In the genomic region with DNA sequence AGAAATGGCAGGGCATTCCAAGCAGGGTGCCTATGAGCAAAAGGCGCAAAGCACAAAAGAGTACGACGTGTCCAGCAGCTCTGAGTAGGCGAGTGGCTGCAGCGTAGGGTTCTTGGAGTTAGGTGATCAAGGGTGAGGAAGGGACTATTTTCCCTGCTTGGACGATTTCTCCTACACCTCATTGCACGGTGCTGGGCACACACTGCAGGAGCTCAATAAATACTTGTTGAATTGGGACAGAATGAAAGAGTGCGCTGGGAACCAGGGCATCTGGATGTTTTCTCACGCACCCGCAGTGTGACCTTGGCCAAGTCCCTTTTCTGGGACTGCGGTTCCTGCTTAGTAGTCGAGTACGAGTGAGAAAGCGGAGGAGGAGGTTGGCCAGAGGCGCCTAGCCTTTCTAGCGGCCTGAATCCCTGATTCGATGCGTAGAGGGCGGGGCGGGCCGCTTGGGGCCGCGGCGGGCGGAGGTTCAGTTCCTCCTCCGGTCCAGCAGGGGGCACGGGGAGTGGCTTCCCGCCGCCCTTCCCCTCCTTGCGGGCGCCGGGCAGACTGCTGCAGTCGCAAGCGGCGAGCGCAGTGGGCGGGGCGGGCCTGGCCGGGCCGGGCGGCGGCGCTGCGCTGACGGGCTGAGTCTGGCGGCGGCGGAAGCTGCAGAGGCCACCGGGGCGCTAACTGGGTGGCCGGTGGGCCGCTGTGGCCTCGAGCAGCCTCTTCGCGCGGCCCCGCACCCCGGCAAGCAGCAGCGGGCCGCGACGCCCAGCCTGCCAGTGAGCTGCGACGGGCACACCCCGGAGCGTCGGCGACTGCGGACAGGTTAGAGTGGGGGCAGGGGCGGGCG, we compare ENCODE assay signal across 1 cellular context.
A peak's percentile ranks its signal among the peaks of the same experiment; 100 is the strongest.
TF ChIP-seq lines count a peak whose summit lies in the region.

A gene (plus strand): TSS at position 560 of the 841 bp plus-strand sequence. CDS start 333 bp downstream, outside the sequence.

TF ChIP-seq in GM12878, 131 proteins besides CTCF, POLR2A, EP300 and RAD21 (continued from another document):
- TF ChIP-seq, protein P1, sequence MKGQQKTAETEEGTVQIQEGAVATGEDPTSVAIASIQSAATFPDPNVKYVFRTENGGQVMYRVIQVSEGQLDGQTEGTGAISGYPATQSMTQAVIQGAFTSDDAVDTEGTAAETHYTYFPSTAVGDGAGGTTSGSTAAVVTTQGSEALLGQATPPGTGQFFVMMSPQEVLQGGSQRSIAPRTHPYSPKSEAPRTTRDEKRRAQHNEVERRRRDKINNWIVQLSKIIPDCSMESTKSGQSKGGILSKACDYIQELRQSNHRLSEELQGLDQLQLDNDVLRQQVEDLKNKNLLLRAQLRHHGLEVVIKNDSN (IDR thresholded peaks at IDR 0.05; ENCODE audit: borderline replicate concordance, extremely low read length, insufficient read depth, low read depth, low read length): no peak
- TF ChIP-seq GATAD2B (conservative IDR thresholded peaks at IDR 0.05; ENCODE audit: low read depth) (peak; percentile 89), MXI1 (IDR thresholded peaks at IDR 0.05; ENCODE audit: low read depth, low read length) (peak; percentile 36; the same call in 1 of the 2 replicates), DPF2 (IDR thresholded peaks at IDR 0.05) (peak; percentile 36; the same call in 1 of the 2 replicates), YBX1 (IDR thresholded peaks at IDR 0.05) (no peak), BHLHE40 (IDR thresholded peaks at IDR 0.05; ENCODE audit: borderline replicate concordance in 1 of 2, low read depth in 2 of 2, low read length in 1 of 2) (peak in 1 of 2 experiments; percentile 45; a peak in 1 of 4 replicates), ZNF217 (IDR thresholded peaks at IDR 0.05) (0 out of 2 replicates have a peak, but pooled peaks have one; percentile 31), LARP7 (IDR thresholded peaks at IDR 0.05) (peak; percentile 67), IRF4 (IDR thresholded peaks at IDR 0.05; ENCODE audit: low read depth, low read length) (no peak), BACH1 (IDR thresholded peaks at IDR 0.05; ENCODE audit: borderline replicate concordance) (peak; percentile 51; the same call in 1 of the 2 replicates), CHD1 (IDR thresholded peaks at IDR 0.05; ENCODE audit: low read depth, low read length) (0 out of 2 replicates have a peak, but pooled peaks have one; percentile 8), EGR1 (IDR thresholded peaks at IDR 0.05; ENCODE audit: borderline replicate concordance in 1 of 2, low read depth in 2 of 2, low read length in 2 of 2) (0 out of 3 replicates have a peak, but pooled peaks of 1 of the 2 experiments have one; percentile 9), NR2F1 (conservative IDR thresholded peaks at IDR 0.05) (peak; percentile 43; the same call in 1 of the 2 replicates), CREM (IDR thresholded peaks at IDR 0.05; ENCODE audit: low read depth) (0 out of 2 replicates have a peak, but pooled peaks have one; percentile 9), HDAC6 (IDR thresholded peaks at IDR 0.05; ENCODE audit: unreplicated experiment) (no peak), TAF1 (IDR thresholded peaks at IDR 0.05; ENCODE audit: borderline replicate concordance, low read depth, low read length) (0 out of 2 replicates have a peak, but pooled peaks have one; percentile 23), FOXM1 (IDR thresholded peaks at IDR 0.05; ENCODE audit: low read depth, low read length) (no peak), PML (IDR thresholded peaks at IDR 0.05; ENCODE audit: low read length) (no peak)
- TF ChIP-seq, protein P2, sequence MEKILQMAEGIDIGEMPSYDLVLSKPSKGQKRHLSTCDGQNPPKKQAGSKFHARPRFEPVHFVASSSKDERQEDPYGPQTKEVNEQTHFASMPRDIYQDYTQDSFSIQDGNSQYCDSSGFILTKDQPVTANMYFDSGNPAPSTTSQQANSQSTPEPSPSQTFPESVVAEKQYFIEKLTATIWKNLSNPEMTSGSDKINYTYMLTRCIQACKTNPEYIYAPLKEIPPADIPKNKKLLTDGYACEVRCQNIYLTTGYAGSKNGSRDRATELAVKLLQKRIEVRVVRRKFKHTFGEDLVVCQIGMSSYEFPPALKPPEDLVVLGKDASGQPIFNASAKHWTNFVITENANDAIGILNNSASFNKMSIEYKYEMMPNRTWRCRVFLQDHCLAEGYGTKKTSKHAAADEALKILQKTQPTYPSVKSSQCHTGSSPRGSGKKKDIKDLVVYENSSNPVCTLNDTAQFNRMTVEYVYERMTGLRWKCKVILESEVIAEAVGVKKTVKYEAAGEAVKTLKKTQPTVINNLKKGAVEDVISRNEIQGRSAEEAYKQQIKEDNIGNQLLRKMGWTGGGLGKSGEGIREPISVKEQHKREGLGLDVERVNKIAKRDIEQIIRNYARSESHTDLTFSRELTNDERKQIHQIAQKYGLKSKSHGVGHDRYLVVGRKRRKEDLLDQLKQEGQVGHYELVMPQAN (conservative IDR thresholded peaks at IDR 0.05): peak; percentile 52; the same call in 1 of the 2 replicates
- TF ChIP-seq, protein P3, sequence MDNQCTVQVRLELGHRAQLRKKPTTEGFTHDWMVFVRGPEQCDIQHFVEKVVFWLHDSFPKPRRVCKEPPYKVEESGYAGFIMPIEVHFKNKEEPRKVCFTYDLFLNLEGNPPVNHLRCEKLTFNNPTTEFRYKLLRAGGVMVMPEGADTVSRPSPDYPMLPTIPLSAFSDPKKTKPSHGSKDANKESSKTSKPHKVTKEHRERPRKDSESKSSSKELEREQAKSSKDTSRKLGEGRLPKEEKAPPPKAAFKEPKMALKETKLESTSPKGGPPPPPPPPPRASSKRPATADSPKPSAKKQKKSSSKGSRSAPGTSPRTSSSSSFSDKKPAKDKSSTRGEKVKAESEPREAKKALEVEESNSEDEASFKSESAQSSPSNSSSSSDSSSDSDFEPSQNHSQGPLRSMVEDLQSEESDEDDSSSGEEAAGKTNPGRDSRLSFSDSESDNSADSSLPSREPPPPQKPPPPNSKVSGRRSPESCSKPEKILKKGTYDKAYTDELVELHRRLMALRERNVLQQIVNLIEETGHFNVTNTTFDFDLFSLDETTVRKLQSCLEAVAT (IDR thresholded peaks at IDR 0.05): 0 out of 2 replicates have a peak, but pooled peaks have one; percentile 31
- TF ChIP-seq, protein P4, sequence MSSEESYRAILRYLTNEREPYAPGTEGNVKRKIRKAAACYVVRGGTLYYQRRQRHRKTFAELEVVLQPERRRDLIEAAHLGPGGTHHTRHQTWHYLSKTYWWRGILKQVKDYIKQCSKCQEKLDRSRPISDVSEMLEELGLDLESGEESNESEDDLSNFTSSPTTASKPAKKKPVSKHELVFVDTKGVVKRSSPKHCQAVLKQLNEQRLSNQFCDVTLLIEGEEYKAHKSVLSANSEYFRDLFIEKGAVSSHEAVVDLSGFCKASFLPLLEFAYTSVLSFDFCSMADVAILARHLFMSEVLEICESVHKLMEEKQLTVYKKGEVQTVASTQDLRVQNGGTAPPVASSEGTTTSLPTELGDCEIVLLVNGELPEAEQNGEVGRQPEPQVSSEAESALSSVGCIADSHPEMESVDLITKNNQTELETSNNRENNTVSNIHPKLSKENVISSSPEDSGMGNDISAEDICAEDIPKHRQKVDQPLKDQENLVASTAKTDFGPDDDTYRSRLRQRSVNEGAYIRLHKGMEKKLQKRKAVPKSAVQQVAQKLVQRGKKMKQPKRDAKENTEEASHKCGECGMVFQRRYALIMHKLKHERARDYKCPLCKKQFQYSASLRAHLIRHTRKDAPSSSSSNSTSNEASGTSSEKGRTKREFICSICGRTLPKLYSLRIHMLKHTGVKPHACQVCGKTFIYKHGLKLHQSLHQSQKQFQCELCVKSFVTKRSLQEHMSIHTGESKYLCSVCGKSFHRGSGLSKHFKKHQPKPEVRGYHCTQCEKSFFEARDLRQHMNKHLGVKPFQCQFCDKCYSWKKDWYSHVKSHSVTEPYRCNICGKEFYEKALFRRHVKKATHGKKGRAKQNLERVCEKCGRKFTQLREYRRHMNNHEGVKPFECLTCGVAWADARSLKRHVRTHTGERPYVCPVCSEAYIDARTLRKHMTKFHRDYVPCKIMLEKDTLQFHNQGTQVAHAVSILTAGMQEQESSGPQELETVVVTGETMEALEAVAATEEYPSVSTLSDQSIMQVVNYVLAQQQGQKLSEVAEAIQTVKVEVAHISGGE (CRISPR knock-in tag; IDR thresholded peaks at IDR 0.05): no peak
- TF ChIP-seq, protein P5, sequence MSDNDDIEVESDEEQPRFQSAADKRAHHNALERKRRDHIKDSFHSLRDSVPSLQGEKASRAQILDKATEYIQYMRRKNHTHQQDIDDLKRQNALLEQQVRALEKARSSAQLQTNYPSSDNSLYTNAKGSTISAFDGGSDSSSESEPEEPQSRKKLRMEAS (IDR thresholded peaks at IDR 0.05; ENCODE audit: low read depth, low read length): peak; percentile 23; the same call in 1 of the 2 replicates
- TF ChIP-seq, protein P6, sequence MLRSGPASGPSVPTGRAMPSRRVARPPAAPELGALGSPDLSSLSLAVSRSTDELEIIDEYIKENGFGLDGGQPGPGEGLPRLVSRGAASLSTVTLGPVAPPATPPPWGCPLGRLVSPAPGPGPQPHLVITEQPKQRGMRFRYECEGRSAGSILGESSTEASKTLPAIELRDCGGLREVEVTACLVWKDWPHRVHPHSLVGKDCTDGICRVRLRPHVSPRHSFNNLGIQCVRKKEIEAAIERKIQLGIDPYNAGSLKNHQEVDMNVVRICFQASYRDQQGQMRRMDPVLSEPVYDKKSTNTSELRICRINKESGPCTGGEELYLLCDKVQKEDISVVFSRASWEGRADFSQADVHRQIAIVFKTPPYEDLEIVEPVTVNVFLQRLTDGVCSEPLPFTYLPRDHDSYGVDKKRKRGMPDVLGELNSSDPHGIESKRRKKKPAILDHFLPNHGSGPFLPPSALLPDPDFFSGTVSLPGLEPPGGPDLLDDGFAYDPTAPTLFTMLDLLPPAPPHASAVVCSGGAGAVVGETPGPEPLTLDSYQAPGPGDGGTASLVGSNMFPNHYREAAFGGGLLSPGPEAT (IDR thresholded peaks at IDR 0.05; ENCODE audit: low read depth): no peak
- TF ChIP-seq, protein P7, sequence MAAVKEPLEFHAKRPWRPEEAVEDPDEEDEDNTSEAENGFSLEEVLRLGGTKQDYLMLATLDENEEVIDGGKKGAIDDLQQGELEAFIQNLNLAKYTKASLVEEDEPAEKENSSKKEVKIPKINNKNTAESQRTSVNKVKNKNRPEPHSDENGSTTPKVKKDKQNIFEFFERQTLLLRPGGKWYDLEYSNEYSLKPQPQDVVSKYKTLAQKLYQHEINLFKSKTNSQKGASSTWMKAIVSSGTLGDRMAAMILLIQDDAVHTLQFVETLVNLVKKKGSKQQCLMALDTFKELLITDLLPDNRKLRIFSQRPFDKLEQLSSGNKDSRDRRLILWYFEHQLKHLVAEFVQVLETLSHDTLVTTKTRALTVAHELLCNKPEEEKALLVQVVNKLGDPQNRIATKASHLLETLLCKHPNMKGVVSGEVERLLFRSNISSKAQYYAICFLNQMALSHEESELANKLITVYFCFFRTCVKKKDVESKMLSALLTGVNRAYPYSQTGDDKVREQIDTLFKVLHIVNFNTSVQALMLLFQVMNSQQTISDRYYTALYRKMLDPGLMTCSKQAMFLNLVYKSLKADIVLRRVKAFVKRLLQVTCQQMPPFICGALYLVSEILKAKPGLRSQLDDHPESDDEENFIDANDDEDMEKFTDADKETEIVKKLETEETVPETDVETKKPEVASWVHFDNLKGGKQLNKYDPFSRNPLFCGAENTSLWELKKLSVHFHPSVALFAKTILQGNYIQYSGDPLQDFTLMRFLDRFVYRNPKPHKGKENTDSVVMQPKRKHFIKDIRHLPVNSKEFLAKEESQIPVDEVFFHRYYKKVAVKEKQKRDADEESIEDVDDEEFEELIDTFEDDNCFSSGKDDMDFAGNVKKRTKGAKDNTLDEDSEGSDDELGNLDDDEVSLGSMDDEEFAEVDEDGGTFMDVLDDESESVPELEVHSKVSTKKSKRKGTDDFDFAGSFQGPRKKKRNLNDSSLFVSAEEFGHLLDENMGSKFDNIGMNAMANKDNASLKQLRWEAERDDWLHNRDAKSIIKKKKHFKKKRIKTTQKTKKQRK (IDR thresholded peaks at IDR 0.05; ENCODE audit: low read depth, low read length): no peak
TF ChIP-seq in GM12878: peak in this region for 21.
